28 cellular contexts compared by ENCODE assay signal in genomic region chr7:95788288-95788687, GRCh38.
"Had no signal": no experiment of that assay in that cellular context is flagged by ENCODE, and none has a peak within 500 bp of the region (broad histone marks: within the 10 kb centered on the region; RNA-seq: fewer than 3 reads in every experiment).

No MANE protein-coding gene starts in this region.

- H3K4me3 Mint-ChIP-seq: stimulated activated effector memory CD8-positive, alpha-beta T cell treated with anti-CD3 and anti-CD28 coated beads, Interleukin-12 subunit alpha, Interleukin-12 subunit beta, amount 100 ng/mL, for 72 hours; stimulated activated memory B cell treated with anti-CD40 and anti-IgM and Interleukin-4, amounts not matched to agents 10 μg/mL and 1 μg/mL and 100 μg/mL, for 72 hours; stimulated activated naive B cell treated with anti-CD40 and anti-IgM and Interleukin-4, amounts not matched to agents 10 μg/mL and 1 μg/mL and 100 μg/mL, for 72 hours; stimulated activated naive CD8-positive, alpha-beta T cell treated with anti-CD3 and anti-CD28 coated beads, Interleukin-15, amount 100 ng/mL, for 72 hours; stimulated activated naive CD8-positive, alpha-beta T cell treated with anti-CD3 and anti-CD28 coated beads, Interleukin-15, Interleukin-2, amounts not matched to agents 100 ng/mL and 50 ng/mL, for 24 hours; type B pancreatic cell had no signal

- H3K4me1 ChIP-seq: stomach, suprapubic skin, testis, tibial nerve, transverse colon, upper lobe of left lung, upper lobe of right lung, uterus, vagina had no signal

- H3K9me3 ChIP-seq: stomach, suprapubic skin, testis, thoracic aorta, thyroid gland, tibial artery, tibial nerve, transverse colon, upper lobe of left lung, upper lobe of right lung, uterus, vagina had no signal

- DNase-seq: stimulated activated CD4-positive, alpha-beta T cell treated with anti-CD3 and anti-CD28 coated beads, Interleukin-2, amount 100 ng/mL, for 48 hours; stimulated activated CD4-positive, alpha-beta T cell treated with anti-CD3 and anti-CD28 coated beads, Interleukin-4, amount 100 ng/mL, for 1 hour; stimulated activated CD4-positive, alpha-beta T cell treated with anti-CD3 and anti-CD28 coated beads, Interleukin-4, amount 100 ng/mL, for 24 hours; stimulated activated CD4-positive, alpha-beta T cell treated with anti-CD3 and anti-CD28 coated beads, Interleukin-4, amount 100 ng/mL, for 4 hours; stimulated activated CD8-positive, alpha-beta memory T cell treated with anti-CD3 and anti-CD28 coated beads, Interleukin-4, amount 100 ng/mL, for 48 hours; stimulated activated naive B cell treated with anti-CD40 and anti-IgM and Interleukin-4, amounts not matched to agents 10 μg/mL and 1 μg/mL and 100 μg/mL, for 72 hours; stimulated activated naive CD4-positive, alpha-beta T cell; stimulated activated naive CD4-positive, alpha-beta T cell treated with Interleukin-2 at 50 U/mL for 16 hours; stimulated activated naive CD8-positive, alpha-beta T cell treated with anti-CD3 and anti-CD28 coated beads, Interleukin-15, amount 100 ng/mL, for 72 hours; stimulated activated naive CD8-positive, alpha-beta T cell treated with anti-CD3 and anti-CD28 coated beads, Interleukin-15, Interleukin-2, amounts not matched to agents 100 U/mL and 50 U/mL, for 24 hours; stomach; substantia nigra; testis; tibial artery; transverse colon; trophoblast cell; upper lobe of left lung; upper lobe of right lung; uterus had no signal

- H3K4me1 Mint-ChIP-seq: stimulated activated effector memory CD8-positive, alpha-beta T cell treated with anti-CD3 and anti-CD28 coated beads, Interleukin-12 subunit alpha, Interleukin-12 subunit beta, amount 100 ng/mL, for 72 hours; stimulated activated memory B cell treated with anti-CD40 and anti-IgM and Interleukin-4, amounts not matched to agents 10 μg/mL and 1 μg/mL and 100 μg/mL, for 72 hours; stimulated activated naive B cell treated with anti-CD40 and anti-IgM and Interleukin-4, amounts not matched to agents 10 μg/mL and 1 μg/mL and 100 μg/mL, for 72 hours; stimulated activated naive CD8-positive, alpha-beta T cell treated with anti-CD3 and anti-CD28 coated beads, Interleukin-15, amount 100 ng/mL, for 72 hours had no signal

- H3K27ac ChIP-seq: stomach, suprapubic skin, testis, thoracic aorta, thyroid gland, tibial artery, tibial nerve, transverse colon, upper lobe of left lung, upper lobe of right lung, uterus, vagina had no signal

- ATAC-seq: stimulated activated effector memory CD8-positive, alpha-beta T cell treated with anti-CD3 and anti-CD28 coated beads, Interleukin-12 subunit alpha, Interleukin-12 subunit beta, amount 100 ng/mL, for 72 hours; stimulated activated memory B cell treated with anti-CD40 and anti-IgM and Interleukin-4, amounts not matched to agents 10 μg/mL and 1 μg/mL and 100 μg/mL, for 72 hours; stimulated activated naive B cell treated with anti-CD40 and anti-IgM and Interleukin-4, amounts not matched to agents 10 μg/mL and 1 μg/mL and 100 μg/mL, for 72 hours; stimulated activated naive CD8-positive, alpha-beta T cell treated with anti-CD3 and anti-CD28 coated beads, Interleukin-15, amount 100 ng/mL, for 72 hours; stimulated activated naive CD8-positive, alpha-beta T cell treated with anti-CD3 and anti-CD28 coated beads, Interleukin-15, Interleukin-2, amounts not matched to agents 100 U/mL and 50 U/mL, for 24 hours; upper lobe of right lung had no signal

- H3K27me3 ChIP-seq: stomach, suprapubic skin, testis, thyroid gland, tibial artery, tibial nerve, transverse colon, upper lobe of left lung, upper lobe of right lung, uterus, vagina had no signal

- H3K36me3 Mint-ChIP-seq: stimulated activated effector memory CD8-positive, alpha-beta T cell treated with anti-CD3 and anti-CD28 coated beads, Interleukin-12 subunit alpha, Interleukin-12 subunit beta, amount 100 ng/mL, for 72 hours; stimulated activated memory B cell treated with anti-CD40 and anti-IgM and Interleukin-4, amounts not matched to agents 10 μg/mL and 1 μg/mL and 100 μg/mL, for 72 hours; stimulated activated naive B cell treated with anti-CD40 and anti-IgM and Interleukin-4, amounts not matched to agents 10 μg/mL and 1 μg/mL and 100 μg/mL, for 72 hours; type B pancreatic cell had no signal

- H3K27ac Mint-ChIP-seq: stimulated activated effector memory CD8-positive, alpha-beta T cell treated with anti-CD3 and anti-CD28 coated beads, Interleukin-12 subunit alpha, Interleukin-12 subunit beta, amount 100 ng/mL, for 72 hours; stimulated activated memory B cell treated with anti-CD40 and anti-IgM and Interleukin-4, amounts not matched to agents 10 μg/mL and 1 μg/mL and 100 μg/mL, for 72 hours; stimulated activated naive B cell treated with anti-CD40 and anti-IgM and Interleukin-4, amounts not matched to agents 10 μg/mL and 1 μg/mL and 100 μg/mL, for 72 hours; stimulated activated naive CD8-positive, alpha-beta T cell treated with anti-CD3 and anti-CD28 coated beads, Interleukin-15, amount 100 ng/mL, for 72 hours; stimulated activated naive CD8-positive, alpha-beta T cell treated with anti-CD3 and anti-CD28 coated beads, Interleukin-15, Interleukin-2, amounts not matched to agents 100 ng/mL and 50 ng/mL, for 24 hours; type B pancreatic cell had no signal

- H3K36me3 ChIP-seq: stomach, suprapubic skin, thoracic aorta, thyroid gland, tibial artery, tibial nerve, transverse colon, upper lobe of left lung, upper lobe of right lung, uterus, vagina had no signal

- H3K9me3 Mint-ChIP-seq: stimulated activated memory B cell treated with anti-CD40 and anti-IgM and Interleukin-4, amounts not matched to agents 10 μg/mL and 1 μg/mL and 100 μg/mL, for 72 hours; stimulated activated naive CD8-positive, alpha-beta T cell treated with anti-CD3 and anti-CD28 coated beads, Interleukin-15, Interleukin-2, amounts not matched to agents 100 ng/mL and 50 ng/mL, for 24 hours had no signal

- H3K4me3 ChIP-seq: stomach, suprapubic skin, testis, thoracic aorta, thyroid gland, tibial artery, tibial nerve, transverse colon, upper lobe of left lung, upper lobe of right lung, uterus, vagina had no signal
